Comparison of ENCODE assay signal across 8 cellular contexts in the genomic region with DNA sequence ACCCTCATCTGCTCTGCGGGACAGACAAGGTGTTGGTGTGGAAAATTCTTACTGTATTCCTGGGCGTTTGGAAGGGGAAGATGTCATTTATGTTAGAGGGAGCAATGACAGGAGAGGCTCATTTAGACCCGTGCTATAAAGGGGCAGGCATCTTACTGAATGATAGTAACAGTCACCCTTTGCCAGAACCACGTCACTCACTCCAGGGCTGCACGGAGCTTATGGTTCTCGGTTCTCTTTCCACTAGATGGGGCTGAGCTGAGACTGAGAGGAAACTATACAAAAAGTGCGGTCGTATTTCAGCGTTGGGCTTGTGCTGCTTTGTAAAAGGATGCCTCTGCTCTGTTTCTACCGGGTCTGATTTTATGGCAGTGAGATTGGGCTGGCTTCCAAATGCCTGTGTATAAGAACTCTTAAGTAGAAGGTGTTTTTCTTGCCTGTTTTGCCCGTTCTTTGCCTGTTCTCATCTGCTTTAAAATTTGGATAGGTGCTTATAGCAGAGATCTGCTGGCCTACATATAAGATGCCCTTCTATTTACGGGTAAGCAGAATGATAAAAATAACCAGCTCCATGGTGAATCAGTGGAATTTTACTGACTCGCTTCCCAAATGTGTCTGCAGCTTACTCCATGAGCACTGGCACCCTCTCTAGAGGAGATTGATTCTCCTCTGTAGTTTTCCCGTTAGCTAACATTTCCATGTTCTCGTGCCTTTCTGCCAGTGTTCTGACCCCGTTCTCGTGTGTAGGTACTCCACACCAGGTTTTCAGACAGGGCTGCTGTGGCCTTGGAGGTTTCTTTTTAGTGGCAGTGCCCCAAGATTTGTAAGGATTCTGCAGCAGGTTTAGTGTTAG. TPM values are rescaled to one million over a fixed set of nuclear protein-coding genes. Genes with fewer than 3 reads are reported as not detected.
DNase-seq lines count a peak whose midpoint lies in the region; ATAC-seq and TF ChIP-seq lines count a peak whose summit lies in the region.

No MANE protein-coding gene starts in this region.

- peak overlapping the region; percentile 89 for H3K27ac Mint-ChIP-seq in activated naive CD4-positive, alpha-beta T cell treated with anti-CD3 and anti-CD28 coated beads, Interleukin-2, amount 10 ng/mL, durations not matched to agents 7 days and 5 days

- peaks cover 71% of the 10 kb centered on the region for H3K4me1 Mint-ChIP-seq in activated naive CD4-positive, alpha-beta T cell treated with anti-CD3 and anti-CD28 coated beads, Interleukin-2, amount 10 ng/mL, durations not matched to agents 7 days and 5 days

- H3K36me3 Mint-ChIP-seq in activated naive CD4-positive, alpha-beta T cell treated with anti-CD3 and anti-CD28 coated beads, Interleukin-2, amount 10 ng/mL, durations not matched to agents 7 days and 5 days: peaks cover 66% of the 10 kb centered on the region

- peaks cover 62% of the 10 kb centered on the region for H3F3A ChIP-seq in GM23248 (ENCODE audit: insufficient read depth)

- no peaks in the 10 kb centered on the region for H3K9me2 ChIP-seq in GM23248 (ENCODE audit: insufficient read depth)

- no peaks in the 10 kb centered on the region for H3K27me3 Mint-ChIP-seq in activated naive CD4-positive, alpha-beta T cell treated with anti-CD3 and anti-CD28 coated beads, Interleukin-2, amount 10 ng/mL, durations not matched to agents 7 days and 5 days

- in situ Hi-C loops in GM23248 (cut with MboI): no loop called here

- H3K4me3 Mint-ChIP-seq in activated naive CD4-positive, alpha-beta T cell treated with anti-CD3 and anti-CD28 coated beads, Interleukin-2, amount 10 ng/mL, durations not matched to agents 7 days and 5 days: peak overlapping the region; percentile 53

- no peak for TF ChIP-seq POLR2A in Peyer's patch (IDR thresholded peaks at IDR 0.05)

- H3K9ac ChIP-seq in GM23248: peak overlapping the region; percentile 66

- peak overlapping the region; percentile 84 for H2AFZ ChIP-seq in GM23248

- H3K4me3 ChIP-seq in GM23248 (peak overlapping the region; percentile 67), Peyer's patch (no peak overlapping the region), thoracic aorta (peak overlapping the region; percentile 57)

- peak; percentile 74 for ATAC-seq in thoracic aorta (ENCODE audit: insufficient number of reproducible peaks, low FRiP score, low read depth)

- peak in 4 of 6 experiments; percentile 20 to 31 (median 26) for TF ChIP-seq CTCF in Peyer's patch (IDR thresholded peaks at IDR 0.05)
- peak; percentile 38 for TF ChIP-seq CTCF in thoracic aorta (IDR thresholded peaks at IDR 0.05)

- peak; percentile 94 for DNase-seq in GM23248
- peak in 2 of 3 donors; percentile 35 to 58 for DNase-seq in Peyer's patch
- peak; percentile 76 for DNase-seq in activated naive CD4-positive, alpha-beta T cell treated with anti-CD3 and anti-CD28 coated beads, Interleukin-2, amount 10 ng/mL, durations not matched to agents 7 days and 5 days
- DNase-seq in foreskin melanocyte: peak; percentile 78
- peak; percentile 60 for DNase-seq in pons (ENCODE audit: low spot score)
- DNase-seq in thoracic aorta (ENCODE audit: low spot score): peak; percentile 38
- DNase-seq in GM19240 (ENCODE audit: insufficient read length, low spot score): no peak
- DNase-seq in NK-92 treated with Interleukin-12 subunit alpha and Interleukin-12 subunit beta, amount 100 ng/mL, for 24 hours (lab: John Stamatoyannopoulos, UW): no peak

- 4 to 6% methylated on average over 17 of the region's 17 CpGs for WGBS in GM23248 (ENCODE audit: low coverage in 1 of 2, low lambda C conversion rate in 2 of 2, missing lambda C conversion rate in 2 of 2), 2 experiments

- CTCF ChIA-PET in activated naive CD4-positive, alpha-beta T cell treated with anti-CD3 and anti-CD28 coated beads, Interleukin-2, amount 10 ng/mL, durations not matched to agents 7 days and 5 days (lab: Charles Lee): interaction anchor here (0.6 to 6.0 kb wide), 19 partner anchors 9 to 219 kb away, joined by 3 to 35 read pairs (median 4); no protein-coding TSS in a partner anchor

- H3K27ac ChIP-seq in GM23248 (peak overlapping the region; percentile 82), Peyer's patch (peak overlapping the region in 3 of 4 donors; percentile 28 to 74 (median 50)), thoracic aorta (peak overlapping the region; percentile 83 to 89)

- H3K36me3 ChIP-seq in GM23248 (ENCODE audit: low read depth): no peaks in the 10 kb centered on the region
- peaks cover 0 to 4% (median 0%) of the 10 kb centered on the region in 3 donors for H3K36me3 ChIP-seq in Peyer's patch
- H3K36me3 ChIP-seq in thoracic aorta: peaks cover 4% of the 10 kb centered on the region

- no peaks in the 10 kb centered on the region for H3K9me3 ChIP-seq in GM23248 (ENCODE audit: low read depth)
- H3K9me3 ChIP-seq in Peyer's patch: no peaks in the 10 kb centered on the region
- H3K9me3 ChIP-seq in thoracic aorta: no peaks in the 10 kb centered on the region

- H3K27me3 ChIP-seq in GM23248 (replicated peaks; ENCODE audit: insufficient read depth) (no peaks in the 10 kb centered on the region), Peyer's patch (no peaks in the 10 kb centered on the region), thoracic aorta (replicated peaks; ENCODE audit: insufficient read depth) (no peaks in the 10 kb centered on the region)

- peaks cover 39% of the 10 kb centered on the region for H3K4me1 ChIP-seq in GM23248 (ENCODE audit: insufficient read depth)
- H3K4me1 ChIP-seq in Peyer's patch: peaks cover 0 to 24% (median 0%) of the 10 kb centered on the region in 4 donors
- H3K4me1 ChIP-seq in thoracic aorta (ENCODE audit: control insufficient read depth in 1 of 2, low read depth in 2 of 2): peaks cover 72 to 97% of the 10 kb centered on the region in 2 donors

- H3K79me2 ChIP-seq in GM23248 (ENCODE audit: insufficient read depth): peaks cover 69% of the 10 kb centered on the region

- H3K4me2 ChIP-seq in GM23248 (ENCODE audit: unreplicated experiment): peak overlapping the region; percentile 94

- no peaks in the 10 kb centered on the region for H4K20me1 ChIP-seq in GM23248 (ENCODE audit: insufficient read depth)

- peaks cover 2% of the 10 kb centered on the region for H3K9me3 Mint-ChIP-seq in activated naive CD4-positive, alpha-beta T cell treated with anti-CD3 and anti-CD28 coated beads, Interleukin-2, amount 10 ng/mL, durations not matched to agents 7 days and 5 days

RNA-seq across cellular contexts. Expression of a gene that starts 55.9 kb away (rescaled TPM):
- total RNA-seq in GM23248 (2014; rRNA removed; shearing (Covaris generic)): 10.0 and 13.7 TPM in 2 replicates
- 83.5 and 83.9 TPM in 2 replicates for polyA plus RNA-seq in GM23248 (2016; fragmentation: Nextera tagmentation; extraction: Ambion mirVana)
- 10 to 100 TPM; 20.3 to 29.7 (median 22.7) TPM for total RNA-seq in Peyer's patch
- total RNA-seq in thoracic aorta: 10 to 100 TPM; 27.9 to 30.9 TPM

RNA-seq across cellular contexts. Expression of a gene that starts 55.9 kb away (rescaled TPM):
- total RNA-seq in GM23248 (2014; rRNA removed; shearing (Covaris generic)): 9.5 and 10.8 TPM in 2 replicates
- polyA plus RNA-seq in GM23248 (2016; fragmentation: Nextera tagmentation; extraction: Ambion mirVana): 2.6 and 3.0 TPM in 2 replicates
- total RNA-seq in Peyer's patch (10 to 100 TPM; 15.8 to 20.5 (median 17.7) TPM), thoracic aorta (10 to 100 TPM; 35.2 to 37.2 TPM)

Comparison
In these comparisons a context has a peak if more than half of its experiments do, and no peak if none do; other contexts are left out.
1. DNase-seq: peak in GM23248 (single experiment), Peyer's patch (2 of 3), activated naive CD4-positive, alpha-beta T cell treated with anti-CD3 and anti-CD28 coated beads, Interleukin-2, amount 10 ng/mL, durations not matched to agents 7 days and 5 days (single experiment), foreskin melanocyte (single experiment), pons (single experiment) and thoracic aorta (single experiment); none in GM19240 (single experiment) and NK-92 treated with Interleukin-12 subunit alpha and Interleukin-12 subunit beta, amount 100 ng/mL, for 24 hours (single experiment).
2. H3K4me3 ChIP-seq: peak in GM23248 (single experiment) and thoracic aorta (single experiment); none in Peyer's patch (0 of 4).
3. Peak in every context shown above with its lines, with median percentiles within 50 percentile points of each other: H3K27ac ChIP-seq.